Comparison of ENCODE assay signal across 17 cellular contexts in the genomic region with DNA sequence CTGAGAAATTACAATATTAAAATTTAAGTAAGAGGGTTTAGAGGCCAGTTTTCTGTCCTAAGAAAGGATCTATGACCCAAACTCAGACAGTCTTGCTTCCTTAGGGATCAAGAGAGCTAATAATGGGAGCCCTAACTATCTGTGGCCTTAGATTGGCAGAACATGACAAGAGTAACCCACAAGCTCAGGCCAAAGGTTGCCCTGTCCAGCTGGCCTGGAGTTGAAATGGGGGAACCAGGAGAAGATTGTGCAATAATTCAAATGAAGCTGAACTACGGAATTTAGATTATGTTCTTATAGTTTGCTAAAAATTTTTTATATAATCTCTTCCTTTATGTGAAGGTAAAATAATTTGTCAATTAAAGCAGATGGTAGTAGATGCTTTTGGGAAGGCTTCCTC. TPM values are rescaled to one million over a fixed set of nuclear protein-coding genes. Genes with fewer than 3 reads are reported as not detected.
DNase-seq lines count a peak whose midpoint lies in the region; ATAC-seq and TF ChIP-seq lines count a peak whose summit lies in the region.
"Had no signal": no experiment of that assay in that cellular context is flagged by ENCODE, and none has a peak within 500 bp of the region (broad histone marks: within the 10 kb centered on the region; RNA-seq: fewer than 3 reads in every experiment).

No MANE protein-coding gene starts in this region.

- H3K27me3 ChIP-seq in ascending aorta (no peaks in the 10 kb centered on the region), left ventricle myocardium inferior (ENCODE audit: low read depth) (no peaks in the 10 kb centered on the region), osteoblast (ENCODE audit: insufficient read depth, low read length) (no peaks in the 10 kb centered on the region), upper lobe of right lung (no peaks in the 10 kb centered on the region)

- no peaks in the 10 kb centered on the region for H4K20me1 ChIP-seq in osteoblast (ENCODE audit: insufficient read depth, low read length)

- H3K36me3 ChIP-seq in ascending aorta (no peaks in the 10 kb centered on the region), left ventricle myocardium inferior (peaks cover 3% of the 10 kb centered on the region), osteoblast (ENCODE audit: insufficient read depth, low read length) (peaks cover 29% of the 10 kb centered on the region), upper lobe of right lung (no peaks in the 10 kb centered on the region)

- DNase-seq in ascending aorta (ENCODE audit: low spot score in 2 of 2), result no peak
- DNase-seq in left ventricle myocardium inferior, result peak; percentile 31
- DNase-seq in osteoblast (ENCODE audit: insufficient read length, low spot score, missing footprints), result no peak
- no peak for DNase-seq in upper lobe of right lung
- no peak for DNase-seq in effector CD4-positive, alpha-beta T cell
- DNase-seq in NCI-H1048 (lab: John Stamatoyannopoulos, UW), result no peak
- DNase-seq: activated CD4-positive, alpha-beta T cell treated with anti-CD3 and anti-CD28 coated beads for 1 hour; activated naive CD8-positive, alpha-beta T cell treated with anti-CD3 and anti-CD28 coated beads, Interleukin-2, amount 10 ng/mL, durations not matched to agents 7 days and 5 days; DND-41; H9; natural killer cell; NCI-H1092 treated with DMSO at 0.1 percent for 48 hours; NCI-H2107; NCI-H526 treated with DMSO at 0.1 percent for 48 hours; trophoblast cell had no signal

- H3K27ac ChIP-seq in ascending aorta, result peak overlapping the region; percentile 47
- peak overlapping the region; percentile 89 for H3K27ac ChIP-seq in left ventricle myocardium inferior (replicated peaks)
- H3K27ac ChIP-seq in osteoblast (ENCODE audit: low read depth, low read length), result peak overlapping the region; percentile 27
- peak overlapping the region; percentile 17 for H3K27ac ChIP-seq in upper lobe of right lung
- H3K27ac ChIP-seq: epithelial cell of prostate had no signal

- ATAC-seq in upper lobe of right lung, result no peak
- ATAC-seq in GM19023 (IDR thresholded peaks at IDR 0.05; ENCODE audit: unreplicated experiment), result no peak
- ATAC-seq: natural killer cell had no signal

- intact Hi-C loops in ascending aorta (cut with DNase I) (no loop called here), left ventricle myocardium inferior (cut with micrococcal nuclease) (no loop called here), upper lobe of right lung (cut with DNase I) (no loop called here)

- no peaks in the 10 kb centered on the region for H3K9me3 ChIP-seq in ascending aorta
- no peaks in the 10 kb centered on the region for H3K9me3 ChIP-seq in left ventricle myocardium inferior (replicated peaks)
- no peaks in the 10 kb centered on the region for H3K9me3 ChIP-seq in osteoblast (ENCODE audit: low read depth, low read length)
- no peaks in the 10 kb centered on the region for H3K9me3 ChIP-seq in upper lobe of right lung

- no peak for TF ChIP-seq CTCF in ascending aorta (IDR thresholded peaks at IDR 0.05)
- TF ChIP-seq CTCF in left ventricle myocardium inferior (IDR thresholded peaks at IDR 0.05; ENCODE audit: borderline replicate concordance), result no peak
- no peak for TF ChIP-seq CTCF in osteoblast (IDR thresholded peaks at IDR 0.05; ENCODE audit: extremely low read depth, low read depth, low read length)
- TF ChIP-seq CTCF in upper lobe of right lung (IDR thresholded peaks at IDR 0.05), result no peak

- H3K4me3 ChIP-seq in ascending aorta, result no peak overlapping the region
- H3K4me3 ChIP-seq in left ventricle myocardium inferior, result no peak overlapping the region
- H3K4me3 ChIP-seq in osteoblast (ENCODE audit: insufficient read depth, low read length), result no peak overlapping the region
- no peak overlapping the region for H3K4me3 ChIP-seq in upper lobe of right lung

- H3K79me2 ChIP-seq in osteoblast (ENCODE audit: insufficient read depth, low read length), result peaks cover 62% of the 10 kb centered on the region

- no peak overlapping the region for H2AFZ ChIP-seq in osteoblast (ENCODE audit: low read length)

- H3K4me1 ChIP-seq in ascending aorta (peaks cover under 1 to 8% of the 10 kb centered on the region in 2 donors), left ventricle myocardium inferior (peaks cover 81% of the 10 kb centered on the region), osteoblast (ENCODE audit: insufficient read depth, low read length) (peaks cover 70% of the 10 kb centered on the region), upper lobe of right lung (peaks cover 40% of the 10 kb centered on the region)

- no peak overlapping the region for H3K4me2 ChIP-seq in osteoblast (ENCODE audit: insufficient read depth, low read length)

RNA-seq across cellular contexts. Expression of gene LAMA4, which starts 26.4 kb away (rescaled TPM):
- total RNA-seq in ascending aorta (49.0 TPM), left ventricle myocardium inferior (103 TPM), osteoblast (260 and 456 TPM in 2 replicates), upper lobe of right lung (134 TPM)
- total RNA-seq: activated naive CD8-positive, alpha-beta T cell treated with anti-CD3 and anti-CD28 coated beads, Interleukin-2, amount 10 ng/mL, durations not matched to agents 7 days and 5 days; natural killer cell had no signal

Comparison
In these comparisons a context has a peak if more than half of its experiments do, and no peak if none do; other contexts are left out.
1. H3K27ac ChIP-seq: peak in every context shown above with its lines; median percentile 89 in left ventricle myocardium inferior; 47 in ascending aorta; 27 in osteoblast; 17 in upper lobe of right lung.